ENCODE assay signal across 9 cellular contexts in the genomic region with DNA sequence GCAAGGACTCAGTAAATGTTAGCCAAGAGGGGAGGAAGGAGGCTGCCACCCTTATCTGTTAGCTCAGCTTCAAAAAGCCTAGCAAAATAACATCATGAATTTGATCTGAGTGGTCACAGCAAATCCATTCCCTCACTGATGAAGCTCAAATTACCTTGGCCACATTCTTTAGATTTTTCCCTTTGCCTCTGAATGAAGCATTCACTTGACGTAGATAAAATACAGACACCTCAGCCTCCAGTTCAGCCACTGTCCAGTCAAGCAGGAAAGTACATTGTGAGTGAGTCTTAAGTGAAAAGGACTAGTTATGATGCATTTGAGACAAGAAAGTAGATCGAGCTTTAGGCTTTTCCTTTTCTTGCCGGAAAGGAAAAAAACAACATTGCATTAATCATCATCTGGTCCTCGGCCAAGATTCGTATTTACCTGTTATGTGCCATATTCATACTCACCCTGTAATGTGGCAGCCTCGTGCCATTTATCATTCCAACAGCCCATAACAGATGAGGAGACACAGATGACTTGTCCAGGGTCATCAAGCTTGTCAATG.
A peak's percentile ranks its signal among the peaks of the same experiment; 100 is the strongest.
DNase-seq lines count a peak whose midpoint lies in the region; ATAC-seq and TF ChIP-seq lines count a peak whose summit lies in the region.
"Had no signal": no experiment of that assay in that cellular context is flagged by ENCODE, and none has a peak within 500 bp of the region (broad histone marks: within the 10 kb centered on the region; RNA-seq: fewer than 3 reads in every experiment).

No MANE protein-coding gene starts in this region.

- ATAC-seq in HG02970 (IDR thresholded peaks at IDR 0.05; ENCODE audit: low FRiP score, unreplicated experiment) (no peak), GM21737 (IDR thresholded peaks at IDR 0.05; ENCODE audit: unreplicated experiment) (no peak)

- DNase-seq in MG63 (peak; percentile 20), choroid plexus epithelial cell (ENCODE audit: low read depth) (peak; percentile 94), HuH-7.5 (ENCODE audit: low spot score) (no peak), lower leg skin (ENCODE audit: low spot score in 2 of 2) (no peak)
- DNase-seq: retina had no signal

- TF ChIP-seq POLR2A in lower leg skin (IDR thresholded peaks at IDR 0.05) = no peak

- H3K9me3 ChIP-seq in MG63 = no peaks in the 10 kb centered on the region
- H3K9me3 ChIP-seq in muscle layer of duodenum (ENCODE audit: control insufficient read depth in 1 of 2, low read length in 2 of 2) = no peaks in the 10 kb centered on the region

- H3K27ac ChIP-seq in C4-2B (peak overlapping the region; percentile 57; the same call in 1 of the 2 replicates), muscle layer of duodenum (ENCODE audit: low read length) (peak overlapping the region; percentile 59)

- no peak overlapping the region for H3K4me3 ChIP-seq in MG63
- no peak overlapping the region for H3K4me3 ChIP-seq in choroid plexus epithelial cell (ENCODE audit: low read depth, low read length)
- H3K4me3 ChIP-seq in muscle layer of duodenum (ENCODE audit: low read depth in 1 of 2, low read length in 2 of 2) = no peak overlapping the region
- H3K4me3 ChIP-seq in lower leg skin (ENCODE audit: low read depth, poor library complexity, severe bottlenecking) = no peak overlapping the region

- peaks cover 15 to 47% of the 10 kb centered on the region in 2 donors for H3K4me1 ChIP-seq in muscle layer of duodenum (ENCODE audit: control insufficient read depth in 1 of 2, insufficient read depth in 2 of 2, low read length in 2 of 2)

- WGBS in lower leg skin, 2 donors = 51 to 55% methylated on average over 6 of the region's 6 CpGs

- no peak for TF ChIP-seq CTCF in C4-2B (conservative IDR thresholded peaks at IDR 0.05)
- TF ChIP-seq CTCF in choroid plexus epithelial cell (conservative IDR thresholded peaks at IDR 0.05; ENCODE audit: low read depth, low read length) = no peak
- TF ChIP-seq CTCF in lower leg skin (IDR thresholded peaks at IDR 0.05) = no peak

- H3K36me3 ChIP-seq in MG63 (peaks cover 3% of the 10 kb centered on the region; the same call in 1 of the 2 replicates), muscle layer of duodenum (ENCODE audit: control insufficient read depth in 1 of 2, insufficient read depth in 2 of 2, low read length in 2 of 2) (peaks cover 0 to 4% of the 10 kb centered on the region in 2 donors)

- intact Hi-C loops in lower leg skin (cut with DNase I; ENCODE audit: low total_unique reads) = no loop called here

- H3K27me3 ChIP-seq in MG63 = no peaks in the 10 kb centered on the region
- H3K27me3 ChIP-seq in muscle layer of duodenum (ENCODE audit: low read depth, low read length) = no peaks in the 10 kb centered on the region

Comparison
In these comparisons a context has a peak if more than half of its experiments do, and no peak if none do; other contexts are left out.
1. DNase-seq: peak in MG63 (single experiment) and choroid plexus epithelial cell (single experiment); none in HuH-7.5 (single experiment) and lower leg skin (0 of 2).